ENCODE assay signal across 1 cellular context in genomic region chr16:52496051-52496876, GRCh38.
TF ChIP-seq lines count a peak whose summit lies in the region.

No MANE protein-coding gene starts in this region.

TF ChIP-seq in HepG2, 621 proteins besides CTCF, POLR2A, EP300 and RAD21 (continued from another document and continues in another):
- TF ChIP-seq ZNF652 (CRISPR knock-in tag; IDR thresholded peaks at IDR 0.05; ENCODE audit: borderline replicate concordance, low read depth) (no peak), ZNF878 (CRISPR knock-in tag; IDR thresholded peaks at IDR 0.05) (peak; percentile 94; the same call in 1 of the 2 replicates), ZMYM3 (CRISPR knock-in tag; IDR thresholded peaks at IDR 0.05) (no peak; the same call in 1 of the 2 replicates), KLF11 (CRISPR knock-in tag; IDR thresholded peaks at IDR 0.05) (no peak), AKAP8 (CRISPR knock-in tag; IDR thresholded peaks at IDR 0.05) (no peak), MEIS2 (CRISPR knock-in tag; IDR thresholded peaks at IDR 0.05) (no peak), CERS6 (CRISPR knock-in tag; IDR thresholded peaks at IDR 0.05) (no peak), FOXJ3 (CRISPR knock-in tag; IDR thresholded peaks at IDR 0.05; ENCODE audit: borderline replicate concordance) (peak; percentile 98; the same call in 1 of the 2 replicates), ATAD3A (CRISPR knock-in tag; IDR thresholded peaks at IDR 0.05) (no peak), MAFK (conservative IDR thresholded peaks at IDR 0.05 in 1 of 2, IDR thresholded peaks at IDR 0.05 in 1 of 2; ENCODE audit: low read length in 2 of 2) (0 out of 4 replicates have a peak, but pooled peaks of 1 of the 2 experiments have one; percentile 16), ZBTB38 (CRISPR knock-in tag; IDR thresholded peaks at IDR 0.05) (no peak), IKZF4 (CRISPR knock-in tag; IDR thresholded peaks at IDR 0.05; ENCODE audit: borderline replicate concordance, low read depth, not compliant biosample characterization) (no peak), KAT8 (CRISPR knock-in tag; IDR thresholded peaks at IDR 0.05) (peak; percentile 77), TAF15 (IDR thresholded peaks at IDR 0.05; ENCODE audit: low read depth, low read length, poor library complexity, severe bottlenecking) (no peak), MYPOP (CRISPR knock-in tag; IDR thresholded peaks at IDR 0.05) (peak; percentile 48; the same call in 1 of the 2 replicates), HOXA7 (CRISPR knock-in tag; IDR thresholded peaks at IDR 0.05) (no peak), ZNF431 (CRISPR knock-in tag; IDR thresholded peaks at IDR 0.05; ENCODE audit: borderline replicate concordance, low read depth) (no peak), CC2D1A (CRISPR knock-in tag; IDR thresholded peaks at IDR 0.05) (no peak), ZNF446 (CRISPR knock-in tag; IDR thresholded peaks at IDR 0.05) (no peak), THAP7 (CRISPR knock-in tag; IDR thresholded peaks at IDR 0.05) (no peak), ZNF484 (CRISPR knock-in tag; IDR thresholded peaks at IDR 0.05; ENCODE audit: borderline replicate concordance, low read depth) (no peak), SSRP1 (CRISPR knock-in tag; IDR thresholded peaks at IDR 0.05) (no peak; the same call in 1 of the 2 replicates), ZNF224 (CRISPR knock-in tag; IDR thresholded peaks at IDR 0.05) (no peak), NKX3-1 (CRISPR knock-in tag; IDR thresholded peaks at IDR 0.05) (peak; percentile 77; the same call in 1 of the 2 replicates), RFX3 (CRISPR knock-in tag; IDR thresholded peaks at IDR 0.05) (no peak; the same call in 1 of the 2 replicates), GTF3A (CRISPR knock-in tag; conservative IDR thresholded peaks at IDR 0.05) (no peak), ZNF737 (CRISPR knock-in tag; IDR thresholded peaks at IDR 0.05; ENCODE audit: borderline replicate concordance) (no peak), KLF9 (CRISPR knock-in tag; IDR thresholded peaks at IDR 0.05; ENCODE audit: low read depth) (no peak), ZNF282 (IDR thresholded peaks at IDR 0.05; ENCODE audit: partially characterized antibody) (no peak), ZNF430 (CRISPR knock-in tag; IDR thresholded peaks at IDR 0.05) (peak; percentile 69; the same call in 1 of the 2 replicates), HNRNPUL1 (IDR thresholded peaks at IDR 0.05; ENCODE audit: low read depth, low read length) (no peak), SKI (IDR thresholded peaks at IDR 0.05; ENCODE audit: partially characterized antibody) (peak; percentile 71), ZMYM2 (CRISPR knock-in tag; IDR thresholded peaks at IDR 0.05) (no peak), FOXK1 (CRISPR knock-in tag; IDR thresholded peaks at IDR 0.05; ENCODE audit: borderline replicate concordance, low read depth) (peak; percentile 96), ZNF160 (CRISPR knock-in tag; IDR thresholded peaks at IDR 0.05) (no peak), RELA (CRISPR knock-in tag; IDR thresholded peaks at IDR 0.05) (0 out of 2 replicates have a peak, but pooled peaks have one; percentile 80), STAG1 (CRISPR knock-in tag; IDR thresholded peaks at IDR 0.05) (peak; percentile 47), GABPB1 (CRISPR knock-in tag; IDR thresholded peaks at IDR 0.05) (peak; percentile 45), WIZ (CRISPR knock-in tag; IDR thresholded peaks at IDR 0.05) (no peak), ELF1 (CRISPR knock-in tag; IDR thresholded peaks at IDR 0.05) (no peak)
- TF ChIP-seq, protein P1, sequence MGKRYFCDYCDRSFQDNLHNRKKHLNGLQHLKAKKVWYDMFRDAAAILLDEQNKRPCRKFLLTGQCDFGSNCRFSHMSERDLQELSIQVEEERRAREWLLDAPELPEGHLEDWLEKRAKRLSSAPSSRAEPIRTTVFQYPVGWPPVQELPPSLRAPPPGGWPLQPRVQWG (CRISPR knock-in tag; IDR thresholded peaks at IDR 0.05; ENCODE audit: borderline replicate concordance, low read depth), result no peak
- TF ChIP-seq, protein P2, sequence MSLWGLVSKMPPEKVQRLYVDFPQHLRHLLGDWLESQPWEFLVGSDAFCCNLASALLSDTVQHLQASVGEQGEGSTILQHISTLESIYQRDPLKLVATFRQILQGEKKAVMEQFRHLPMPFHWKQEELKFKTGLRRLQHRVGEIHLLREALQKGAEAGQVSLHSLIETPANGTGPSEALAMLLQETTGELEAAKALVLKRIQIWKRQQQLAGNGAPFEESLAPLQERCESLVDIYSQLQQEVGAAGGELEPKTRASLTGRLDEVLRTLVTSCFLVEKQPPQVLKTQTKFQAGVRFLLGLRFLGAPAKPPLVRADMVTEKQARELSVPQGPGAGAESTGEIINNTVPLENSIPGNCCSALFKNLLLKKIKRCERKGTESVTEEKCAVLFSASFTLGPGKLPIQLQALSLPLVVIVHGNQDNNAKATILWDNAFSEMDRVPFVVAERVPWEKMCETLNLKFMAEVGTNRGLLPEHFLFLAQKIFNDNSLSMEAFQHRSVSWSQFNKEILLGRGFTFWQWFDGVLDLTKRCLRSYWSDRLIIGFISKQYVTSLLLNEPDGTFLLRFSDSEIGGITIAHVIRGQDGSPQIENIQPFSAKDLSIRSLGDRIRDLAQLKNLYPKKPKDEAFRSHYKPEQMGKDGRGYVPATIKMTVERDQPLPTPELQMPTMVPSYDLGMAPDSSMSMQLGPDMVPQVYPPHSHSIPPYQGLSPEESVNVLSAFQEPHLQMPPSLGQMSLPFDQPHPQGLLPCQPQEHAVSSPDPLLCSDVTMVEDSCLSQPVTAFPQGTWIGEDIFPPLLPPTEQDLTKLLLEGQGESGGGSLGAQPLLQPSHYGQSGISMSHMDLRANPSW (CRISPR knock-in tag; IDR thresholded peaks at IDR 0.05; ENCODE audit: borderline replicate concordance), result peak; percentile 56; the same call in 1 of the 2 replicates
- TF ChIP-seq, protein P3, sequence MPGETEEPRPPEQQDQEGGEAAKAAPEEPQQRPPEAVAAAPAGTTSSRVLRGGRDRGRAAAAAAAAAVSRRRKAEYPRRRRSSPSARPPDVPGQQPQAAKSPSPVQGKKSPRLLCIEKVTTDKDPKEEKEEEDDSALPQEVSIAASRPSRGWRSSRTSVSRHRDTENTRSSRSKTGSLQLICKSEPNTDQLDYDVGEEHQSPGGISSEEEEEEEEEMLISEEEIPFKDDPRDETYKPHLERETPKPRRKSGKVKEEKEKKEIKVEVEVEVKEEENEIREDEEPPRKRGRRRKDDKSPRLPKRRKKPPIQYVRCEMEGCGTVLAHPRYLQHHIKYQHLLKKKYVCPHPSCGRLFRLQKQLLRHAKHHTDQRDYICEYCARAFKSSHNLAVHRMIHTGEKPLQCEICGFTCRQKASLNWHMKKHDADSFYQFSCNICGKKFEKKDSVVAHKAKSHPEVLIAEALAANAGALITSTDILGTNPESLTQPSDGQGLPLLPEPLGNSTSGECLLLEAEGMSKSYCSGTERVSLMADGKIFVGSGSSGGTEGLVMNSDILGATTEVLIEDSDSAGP (CRISPR knock-in tag; IDR thresholded peaks at IDR 0.05; ENCODE audit: borderline replicate concordance), result no peak
- TF ChIP-seq, protein P4, sequence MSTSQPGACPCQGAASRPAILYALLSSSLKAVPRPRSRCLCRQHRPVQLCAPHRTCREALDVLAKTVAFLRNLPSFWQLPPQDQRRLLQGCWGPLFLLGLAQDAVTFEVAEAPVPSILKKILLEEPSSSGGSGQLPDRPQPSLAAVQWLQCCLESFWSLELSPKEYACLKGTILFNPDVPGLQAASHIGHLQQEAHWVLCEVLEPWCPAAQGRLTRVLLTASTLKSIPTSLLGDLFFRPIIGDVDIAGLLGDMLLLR (CRISPR knock-in tag; IDR thresholded peaks at IDR 0.05), result no peak
- TF ChIP-seq, protein P5, sequence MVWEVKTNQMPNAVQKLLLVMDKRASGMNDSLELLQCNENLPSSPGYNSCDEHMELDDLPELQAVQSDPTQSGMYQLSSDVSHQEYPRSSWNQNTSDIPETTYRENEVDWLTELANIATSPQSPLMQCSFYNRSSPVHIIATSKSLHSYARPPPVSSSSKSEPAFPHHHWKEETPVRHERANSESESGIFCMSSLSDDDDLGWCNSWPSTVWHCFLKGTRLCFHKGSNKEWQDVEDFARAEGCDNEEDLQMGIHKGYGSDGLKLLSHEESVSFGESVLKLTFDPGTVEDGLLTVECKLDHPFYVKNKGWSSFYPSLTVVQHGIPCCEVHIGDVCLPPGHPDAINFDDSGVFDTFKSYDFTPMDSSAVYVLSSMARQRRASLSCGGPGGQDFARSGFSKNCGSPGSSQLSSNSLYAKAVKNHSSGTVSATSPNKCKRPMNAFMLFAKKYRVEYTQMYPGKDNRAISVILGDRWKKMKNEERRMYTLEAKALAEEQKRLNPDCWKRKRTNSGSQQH (CRISPR knock-in tag; IDR thresholded peaks at IDR 0.05; ENCODE audit: low read depth), result peak; percentile 60; the same call in 1 of the 2 replicates
- TF ChIP-seq, protein P6, sequence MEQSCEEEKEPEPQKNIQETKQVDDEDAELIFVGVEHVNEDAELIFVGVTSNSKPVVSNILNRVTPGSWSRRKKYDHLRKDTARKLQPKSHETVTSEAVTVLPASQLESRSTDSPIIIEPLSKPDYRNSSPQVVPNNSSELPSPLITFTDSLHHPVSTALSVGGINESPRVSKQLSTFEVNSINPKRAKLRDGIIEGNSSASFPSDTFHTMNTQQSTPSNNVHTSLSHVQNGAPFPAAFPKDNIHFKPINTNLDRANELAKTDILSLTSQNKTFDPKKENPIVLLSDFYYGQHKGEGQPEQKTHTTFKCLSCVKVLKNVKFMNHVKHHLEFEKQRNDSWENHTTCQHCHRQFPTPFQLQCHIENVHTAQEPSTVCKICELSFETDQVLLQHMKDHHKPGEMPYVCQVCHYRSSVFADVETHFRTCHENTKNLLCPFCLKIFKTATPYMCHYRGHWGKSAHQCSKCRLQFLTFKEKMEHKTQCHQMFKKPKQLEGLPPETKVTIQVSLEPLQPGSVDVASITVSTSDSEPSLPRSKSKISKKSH (CRISPR knock-in tag; IDR thresholded peaks at IDR 0.05; ENCODE audit: borderline replicate concordance), result no peak
- TF ChIP-seq, protein P7, sequence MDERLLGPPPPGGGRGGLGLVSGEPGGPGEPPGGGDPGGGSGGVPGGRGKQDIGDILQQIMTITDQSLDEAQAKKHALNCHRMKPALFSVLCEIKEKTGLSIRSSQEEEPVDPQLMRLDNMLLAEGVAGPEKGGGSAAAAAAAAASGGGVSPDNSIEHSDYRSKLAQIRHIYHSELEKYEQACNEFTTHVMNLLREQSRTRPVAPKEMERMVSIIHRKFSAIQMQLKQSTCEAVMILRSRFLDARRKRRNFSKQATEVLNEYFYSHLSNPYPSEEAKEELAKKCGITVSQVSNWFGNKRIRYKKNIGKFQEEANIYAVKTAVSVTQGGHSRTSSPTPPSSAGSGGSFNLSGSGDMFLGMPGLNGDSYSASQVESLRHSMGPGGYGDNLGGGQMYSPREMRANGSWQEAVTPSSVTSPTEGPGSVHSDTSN (CRISPR knock-in tag; IDR thresholded peaks at IDR 0.05), result no peak
- TF ChIP-seq, protein P8, sequence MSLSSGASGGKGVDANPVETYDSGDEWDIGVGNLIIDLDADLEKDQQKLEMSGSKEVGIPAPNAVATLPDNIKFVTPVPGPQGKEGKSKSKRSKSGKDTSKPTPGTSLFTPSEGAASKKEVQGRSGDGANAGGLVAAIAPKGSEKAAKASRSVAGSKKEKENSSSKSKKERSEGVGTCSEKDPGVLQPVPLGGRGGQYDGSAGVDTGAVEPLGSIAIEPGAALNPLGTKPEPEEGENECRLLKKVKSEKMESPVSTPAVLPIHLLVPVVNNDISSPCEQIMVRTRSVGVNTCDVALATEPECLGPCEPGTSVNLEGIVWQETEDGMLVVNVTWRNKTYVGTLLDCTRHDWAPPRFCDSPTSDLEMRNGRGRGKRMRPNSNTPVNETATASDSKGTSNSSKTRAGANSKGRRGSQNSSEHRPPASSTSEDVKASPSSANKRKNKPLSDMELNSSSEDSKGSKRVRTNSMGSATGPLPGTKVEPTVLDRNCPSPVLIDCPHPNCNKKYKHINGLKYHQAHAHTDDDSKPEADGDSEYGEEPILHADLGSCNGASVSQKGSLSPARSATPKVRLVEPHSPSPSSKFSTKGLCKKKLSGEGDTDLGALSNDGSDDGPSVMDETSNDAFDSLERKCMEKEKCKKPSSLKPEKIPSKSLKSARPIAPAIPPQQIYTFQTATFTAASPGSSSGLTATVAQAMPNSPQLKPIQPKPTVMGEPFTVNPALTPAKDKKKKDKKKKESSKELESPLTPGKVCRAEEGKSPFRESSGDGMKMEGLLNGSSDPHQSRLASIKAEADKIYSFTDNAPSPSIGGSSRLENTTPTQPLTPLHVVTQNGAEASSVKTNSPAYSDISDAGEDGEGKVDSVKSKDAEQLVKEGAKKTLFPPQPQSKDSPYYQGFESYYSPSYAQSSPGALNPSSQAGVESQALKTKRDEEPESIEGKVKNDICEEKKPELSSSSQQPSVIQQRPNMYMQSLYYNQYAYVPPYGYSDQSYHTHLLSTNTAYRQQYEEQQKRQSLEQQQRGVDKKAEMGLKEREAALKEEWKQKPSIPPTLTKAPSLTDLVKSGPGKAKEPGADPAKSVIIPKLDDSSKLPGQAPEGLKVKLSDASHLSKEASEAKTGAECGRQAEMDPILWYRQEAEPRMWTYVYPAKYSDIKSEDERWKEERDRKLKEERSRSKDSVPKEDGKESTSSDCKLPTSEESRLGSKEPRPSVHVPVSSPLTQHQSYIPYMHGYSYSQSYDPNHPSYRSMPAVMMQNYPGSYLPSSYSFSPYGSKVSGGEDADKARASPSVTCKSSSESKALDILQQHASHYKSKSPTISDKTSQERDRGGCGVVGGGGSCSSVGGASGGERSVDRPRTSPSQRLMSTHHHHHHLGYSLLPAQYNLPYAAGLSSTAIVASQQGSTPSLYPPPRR (CRISPR knock-in tag; IDR thresholded peaks at IDR 0.05; ENCODE audit: borderline replicate concordance), result peak; percentile 98
